8 cellular contexts compared by ENCODE assay signal in the genomic region with DNA sequence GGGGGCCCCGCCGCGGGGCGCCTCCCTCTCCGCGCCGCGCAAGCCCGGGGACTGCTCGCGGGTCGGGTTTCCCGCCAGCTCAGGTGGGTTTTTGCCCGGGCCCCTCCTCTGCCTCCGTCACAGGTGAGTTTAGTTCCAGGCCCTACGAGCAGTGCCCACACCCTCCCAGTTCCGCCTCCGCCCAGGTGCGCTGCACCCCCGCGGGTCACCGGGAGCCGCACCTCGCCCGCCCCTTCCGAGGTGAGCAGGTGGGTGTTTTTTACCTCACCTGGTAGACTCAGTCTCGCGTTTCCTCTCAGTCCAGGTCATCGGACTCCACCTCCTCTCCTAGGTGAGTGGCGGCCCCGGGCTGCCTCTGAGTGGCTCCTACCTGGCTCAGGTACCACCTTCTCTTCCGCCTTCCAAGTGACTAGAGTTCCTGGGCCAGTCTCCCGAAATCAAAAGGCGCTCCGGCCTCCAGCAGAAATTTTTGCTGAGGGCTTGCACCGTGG. TPM values are rescaled to one million over a fixed set of nuclear protein-coding genes. Genes with fewer than 3 reads are reported as not detected.
DNase-seq lines count a peak whose midpoint lies in the region; ATAC-seq and TF ChIP-seq lines count a peak whose summit lies in the region.

A gene with protein sequence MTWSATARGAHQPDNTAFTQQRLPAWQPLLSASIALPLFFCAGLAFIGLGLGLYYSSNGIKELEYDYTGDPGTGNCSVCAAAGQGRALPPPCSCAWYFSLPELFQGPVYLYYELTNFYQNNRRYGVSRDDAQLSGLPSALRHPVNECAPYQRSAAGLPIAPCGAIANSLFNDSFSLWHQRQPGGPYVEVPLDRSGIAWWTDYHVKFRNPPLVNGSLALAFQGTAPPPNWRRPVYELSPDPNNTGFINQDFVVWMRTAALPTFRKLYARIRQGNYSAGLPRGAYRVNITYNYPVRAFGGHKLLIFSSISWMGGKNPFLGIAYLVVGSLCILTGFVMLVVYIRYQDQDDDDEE (minus strand): TSS at position 153 of the 491 bp plus-strand sequence. CDS start 191 bp downstream, outside the sequence.

- no peak for TF ChIP-seq CTCF in esophagus muscularis mucosa (IDR thresholded peaks at IDR 0.05)
- no peak for TF ChIP-seq CTCF in omental fat pad (IDR thresholded peaks at IDR 0.05)

- intact Hi-C loops in esophagus muscularis mucosa (cut with DNase I) = no loop called here

- WGBS in esophagus muscularis mucosa = 39% methylated on average over 10 of the region's 36 CpGs

- peak within 1 kb of the TSS; percentile 55 to 63 (median 60) for H3K4me3 ChIP-seq in esophagus muscularis mucosa

- H3K4me1 ChIP-seq in esophagus muscularis mucosa = peaks cover 9 to 21% (median 18%) of the 10 kb centered on the region in 4 donors

- no peaks in the 10 kb centered on the region for H3K36me3 ChIP-seq in esophagus muscularis mucosa

- TF ChIP-seq POLR2A in esophagus muscularis mucosa (IDR thresholded peaks at IDR 0.05; ENCODE audit: low read depth) = no peak

- peak; percentile 35 for DNase-seq in stimulated activated CD4-positive, alpha-beta T cell treated with anti-CD3 and anti-CD28 coated beads, Interleukin-2, amount 100 ng/mL, for 4 hours (ENCODE audit: low read depth)
- no peak for DNase-seq in stimulated activated CD4-positive, alpha-beta T cell treated with anti-CD3 and anti-CD28 coated beads, Interleukin-1b, Interleukin-23, amount 100 ng/mL, for 48 hours
- peak; percentile 19 for DNase-seq in activated CD4-positive, alpha-beta T cell treated with anti-CD3 and anti-CD28 coated beads for 48 hours
- DNase-seq in esophagus muscularis mucosa (ENCODE audit: extremely low spot score) (no peak), omental fat pad (ENCODE audit: low spot score) (no peak), epidermal melanocyte (ENCODE audit: insufficient read length, low spot score) (no peak), cortex of kidney (lab: John Stamatoyannopoulos, UW) (no peak), dedifferentiated amniotic fluid mesenchymal stem cell (ENCODE audit: extremely low spot score) (no peak)

- peak; percentile 13 for ATAC-seq in omental fat pad (ENCODE audit: low FRiP score)

- peaks cover 0 to 38% (median 11%) of the 10 kb centered on the region in 4 donors for H3K27me3 ChIP-seq in esophagus muscularis mucosa

- no peaks in the 10 kb centered on the region for H3K9me3 ChIP-seq in esophagus muscularis mucosa

- peak within 1 kb of the TSS; percentile 69 to 81 (median 77) for H3K27ac ChIP-seq in esophagus muscularis mucosa (replicated peaks in 1 of 4)

- TF ChIP-seq EP300 in esophagus muscularis mucosa (IDR thresholded peaks at IDR 0.05) = no peak

RNA-seq across cellular contexts. Expression of the gene that starts here (rescaled TPM):
- total RNA-seq in esophagus muscularis mucosa (1 to 10 TPM in 3 of 4 donors, under 1 TPM in 1; 0.83 to 4.4 (median 3.0) TPM), omental fat pad (1 to 10 TPM; 1.9 to 4.6 (median 2.5) TPM)

Comparison
In these comparisons a context has a peak if more than half of its experiments do, and no peak if none do; other contexts are left out.
1. DNase-seq: peak in stimulated activated CD4-positive, alpha-beta T cell treated with anti-CD3 and anti-CD28 coated beads, Interleukin-2, amount 100 ng/mL, for 4 hours (single experiment) and activated CD4-positive, alpha-beta T cell treated with anti-CD3 and anti-CD28 coated beads for 48 hours (single experiment); none in stimulated activated CD4-positive, alpha-beta T cell treated with anti-CD3 and anti-CD28 coated beads, Interleukin-1b, Interleukin-23, amount 100 ng/mL, for 48 hours (single experiment), esophagus muscularis mucosa (single experiment), omental fat pad (single experiment), epidermal melanocyte (single experiment), cortex of kidney (single experiment) and dedifferentiated amniotic fluid mesenchymal stem cell (single experiment).